17 cellular contexts compared by ENCODE assay signal in the genomic region with DNA sequence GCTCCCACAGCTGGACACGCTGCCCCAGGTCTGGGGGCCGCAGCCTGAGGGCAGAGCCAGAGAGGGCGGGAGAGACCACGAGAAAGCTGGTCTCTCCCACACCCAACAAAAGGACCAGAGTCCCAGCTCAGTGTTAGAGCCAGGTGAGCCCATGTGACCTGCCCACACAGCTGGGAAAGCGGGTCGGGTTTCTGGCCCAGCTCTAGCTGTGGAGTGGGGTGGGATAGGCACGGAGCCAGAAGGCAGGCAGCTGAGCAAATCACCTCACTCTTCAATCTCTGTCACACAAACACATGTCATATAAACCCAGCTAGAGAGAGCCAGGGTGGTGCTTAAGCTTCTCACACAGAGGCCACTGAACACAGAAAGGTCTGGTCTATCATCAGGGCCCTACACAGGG. TPM values are rescaled to one million over a fixed set of nuclear protein-coding genes. Genes with fewer than 3 reads are reported as not detected.
DNase-seq lines count a peak whose midpoint lies in the region; ATAC-seq, FAIRE-seq and TF ChIP-seq lines count a peak whose summit lies in the region.
"Had no signal": no experiment of that assay in that cellular context is flagged by ENCODE, and none has a peak within 500 bp of the region (broad histone marks: within the 10 kb centered on the region; RNA-seq: fewer than 3 reads in every experiment).

No MANE protein-coding gene starts in this region.

- H3K36me3 ChIP-seq in hepatocyte (replicated peaks; ENCODE audit: insufficient read depth, low read depth) = no peaks in the 10 kb centered on the region
- H3K36me3 ChIP-seq: cardiac muscle cell, left ventricle myocardium inferior, Peyer's patch had no signal

- peak overlapping the region; percentile 34 for H3K27ac ChIP-seq in hepatocyte
- H3K27ac ChIP-seq: cardiac muscle cell, left ventricle myocardium inferior, parathyroid adenoma, Peyer's patch had no signal

- ATAC-seq in GM19324 (IDR thresholded peaks at IDR 0.05; ENCODE audit: low FRiP score, unreplicated experiment) = no peak
- ATAC-seq: activated CD8-positive, alpha-beta T cell treated with anti-CD3 and anti-CD28 coated beads for 36 hours; activated naive CD8-positive, alpha-beta T cell treated with anti-CD3 and anti-CD28 coated beads, Interleukin-2, amount 50 U/mL, for 24 hours; stimulated activated naive CD8-positive, alpha-beta T cell treated with anti-CD3 and anti-CD28 coated beads, Interleukin-15, Interleukin-2, amounts not matched to agents 100 U/mL and 50 U/mL, for 24 hours had no signal

- H3K4me1 ChIP-seq in hepatocyte (ENCODE audit: insufficient read depth) = no peaks in the 10 kb centered on the region
- H3K4me1 ChIP-seq: left ventricle myocardium inferior, parathyroid adenoma, Peyer's patch had no signal

- H3K9me3 ChIP-seq in hepatocyte (ENCODE audit: low read depth) = no peaks in the 10 kb centered on the region
- H3K9me3 ChIP-seq: Peyer's patch had no signal

- no peaks in the 10 kb centered on the region for H4K20me1 ChIP-seq in hepatocyte (ENCODE audit: insufficient read depth, poor library complexity, severe bottlenecking)

- FAIRE-seq in urothelium cell line (lab: Jason Lieb, UNC) = no peak

- H3K4me3 ChIP-seq in hepatocyte = no peak overlapping the region
- H3K4me3 ChIP-seq: cardiac muscle cell, left ventricle myocardium inferior, Peyer's patch had no signal

- no peak overlapping the region for H3K4me2 ChIP-seq in hepatocyte

- no peaks in the 10 kb centered on the region for H3K9me2 ChIP-seq in hepatocyte (replicated peaks; ENCODE audit: insufficient read depth)

- H3K79me2 ChIP-seq in hepatocyte = no peaks in the 10 kb centered on the region
- H3K79me2 ChIP-seq: parathyroid adenoma had no signal

- DNase-seq in DMS79 (lab: John Stamatoyannopoulos, UW) (peak; percentile 70), NCI-H1436 (lab: John Stamatoyannopoulos, UW) (peak; percentile 65), NCI-H345 treated with DMSO at 0.1 percent for 48 hours (lab: John Stamatoyannopoulos, UW; ENCODE audit: unreplicated experiment) (peak; percentile 69), hepatocyte (ENCODE audit: low spot score) (no peak), GM10266 (ENCODE audit: extremely low spot score) (no peak), urothelium cell line (ENCODE audit: low spot score) (no peak), AG08395 (ENCODE audit: low spot score) (no peak)
- DNase-seq: activated CD8-positive, alpha-beta T cell treated with anti-CD3 and anti-CD28 coated beads for 36 hours; activated naive CD8-positive, alpha-beta T cell treated with anti-CD3 and anti-CD28 coated beads, Interleukin-2, amount 50 U/mL, for 24 hours; KG1; left ventricle myocardium inferior; NCI-H2227 treated with DMSO at 0.1 percent for 48 hours; Peyer's patch; stimulated activated naive CD8-positive, alpha-beta T cell treated with anti-CD3 and anti-CD28 coated beads, Interleukin-15, Interleukin-2, amounts not matched to agents 100 U/mL and 50 U/mL, for 24 hours had no signal

- H2AFZ ChIP-seq in hepatocyte = no peak overlapping the region
- H2AFZ ChIP-seq: parathyroid adenoma had no signal

- WGBS in hepatocyte (ENCODE audit: low lambda C conversion rate, missing lambda C conversion rate) = 66% methylated on average over 7 of the region's 7 CpGs

- TF ChIP-seq CTCF in hepatocyte (IDR thresholded peaks at IDR 0.05; ENCODE audit: poor library complexity) = no peak
- TF ChIP-seq CTCF in GM10266 (IDR thresholded peaks at IDR 0.05; ENCODE audit: control insufficient read depth, insufficient read depth, low read depth, missing control alignments) = no peak

- H3K27me3 ChIP-seq in hepatocyte = no peaks in the 10 kb centered on the region
- H3K27me3 ChIP-seq: cardiac muscle cell, Peyer's patch had no signal

RNA-seq across cellular contexts. Expression of a gene that starts 7.8 kb away (rescaled TPM):
- total RNA-seq in hepatocyte = 171 and 211 TPM in 2 replicates
- polyA plus RNA-seq in hepatocyte = 70.4 and 90.8 TPM in 2 replicates

RNA-seq across cellular contexts. Expression of a gene that starts 29.9 kb away (rescaled TPM):
- 4.9 and 8.5 TPM in 2 replicates for total RNA-seq in hepatocyte
- polyA plus RNA-seq in hepatocyte = 7.7 and 9.7 TPM in 2 replicates

RNA-seq across cellular contexts. Expression of a gene that starts 55.3 kb away (rescaled TPM):
- 42.6 and 52.9 TPM in 2 replicates for total RNA-seq in hepatocyte
- polyA plus RNA-seq in hepatocyte = 129 and 131 TPM in 2 replicates

Comparison
In these comparisons a context has a peak if more than half of its experiments do, and no peak if none do; other contexts are left out.
1. DNase-seq: peak in DMS79 (single experiment), NCI-H1436 (single experiment) and NCI-H345 treated with DMSO at 0.1 percent for 48 hours (single experiment); none in hepatocyte (single experiment), GM10266 (single experiment), urothelium cell line (single experiment) and AG08395 (single experiment).